9 cellular contexts compared by ENCODE assay signal in the genomic region with DNA sequence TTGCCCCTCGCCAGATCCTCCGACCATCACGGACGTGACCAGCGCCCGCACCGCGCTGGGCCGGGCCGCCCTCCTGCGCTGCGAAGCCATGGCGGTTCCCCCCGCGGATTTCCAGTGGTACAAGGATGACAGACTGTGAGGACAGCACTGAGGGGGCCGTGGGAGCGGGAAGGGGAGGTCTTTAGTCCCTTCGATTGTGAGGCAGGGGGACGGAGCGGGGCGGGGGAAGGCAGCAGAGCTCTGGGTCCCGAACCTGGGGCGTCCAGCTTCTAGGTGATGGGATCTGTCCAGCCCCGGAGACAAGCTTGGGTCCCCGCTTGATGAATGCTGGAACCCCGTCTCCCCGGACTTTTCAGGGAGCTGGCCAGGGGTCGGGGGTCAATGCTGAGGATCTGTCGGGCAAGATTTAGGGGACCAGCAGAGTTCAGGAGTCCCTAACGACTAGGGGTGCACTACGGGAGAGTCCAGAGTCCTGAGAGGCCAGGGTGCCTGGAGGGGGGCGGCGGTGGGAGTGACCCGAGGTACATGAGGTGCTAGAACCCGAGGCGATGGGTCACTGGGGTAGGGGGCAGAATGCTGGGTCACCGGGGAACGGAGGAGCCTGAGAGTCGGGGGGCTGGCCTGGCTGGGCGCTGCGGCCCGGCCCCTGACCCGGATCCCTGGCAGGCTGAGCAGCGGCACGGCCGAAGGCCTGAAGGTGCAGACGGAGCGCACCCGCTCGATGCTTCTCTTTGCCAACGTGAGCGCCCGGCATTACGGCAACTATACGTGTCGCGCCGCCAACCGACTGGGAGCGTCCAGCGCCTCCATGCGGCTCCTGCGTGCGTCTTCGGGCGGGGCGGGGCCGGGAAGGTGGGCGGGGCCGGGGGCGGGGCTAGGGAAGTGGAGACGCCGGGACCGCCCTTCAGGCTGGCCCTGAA. TPM values are rescaled to one million over a fixed set of nuclear protein-coding genes. Genes with fewer than 3 reads are reported as not detected.
DNase-seq lines count a peak whose midpoint lies in the region; ATAC-seq, FAIRE-seq and TF ChIP-seq lines count a peak whose summit lies in the region.
"Had no signal": no experiment of that assay in that cellular context is flagged by ENCODE, and none has a peak within 500 bp of the region (broad histone marks: within the 10 kb centered on the region; RNA-seq: fewer than 3 reads in every experiment).

No MANE protein-coding gene starts in this region.

- H3K36me3 ChIP-seq in transverse colon = no peaks in the 10 kb centered on the region

- TF ChIP-seq CTCF in transverse colon (IDR thresholded peaks at IDR 0.05) = no peak

- peaks cover 40% of the 10 kb centered on the region for H3K27me3 ChIP-seq in transverse colon

- H3K4me3 ChIP-seq in transverse colon = peak overlapping the region in 1 of 4 donors; percentile 36

- H3K4me3 Mint-ChIP-seq in central memory CD8-positive, alpha-beta T cell = peak overlapping the region; percentile 39
- H3K4me3 Mint-ChIP-seq in memory B cell = peak overlapping the region; percentile 46

- no peaks in the 10 kb centered on the region for H3K4me1 Mint-ChIP-seq in central memory CD8-positive, alpha-beta T cell
- peaks cover 6% of the 10 kb centered on the region for H3K4me1 Mint-ChIP-seq in memory B cell

- intact Hi-C loops in transverse colon (cut with DNase I; ENCODE audit: low total_unique reads) = no loop called here

- in situ Hi-C loops in transverse colon (cut with MboI; ENCODE audit: low pct_ligation_motif_present in 1 of 4, low pct_unique_long_range_greater_than_20kb in 1 of 4, low sequenced_read_pairs in 3 of 4) = loop anchor here in 1 of 4 donors (25.0 kb wide), 1 partner anchor 110 kb away; no protein-coding TSS in a partner anchor

- no peak for FAIRE-seq in GM19239 (lab: Jason Lieb, UNC)

- peaks cover 2% of the 10 kb centered on the region for H3K36me3 Mint-ChIP-seq in central memory CD8-positive, alpha-beta T cell (ENCODE audit: insufficient read depth)
- H3K36me3 Mint-ChIP-seq in memory B cell = peaks cover 12% of the 10 kb centered on the region

- no peaks in the 10 kb centered on the region for H3K9me3 ChIP-seq in transverse colon

- no peaks in the 10 kb centered on the region for H3K9me3 Mint-ChIP-seq in central memory CD8-positive, alpha-beta T cell
- no peaks in the 10 kb centered on the region for H3K9me3 Mint-ChIP-seq in memory B cell

- DNase-seq in GM19239 (ENCODE audit: insufficient read length, low spot score) (peak; percentile 53), T-helper 2 cell (peak in 4 of 5 experiments; percentile 24 to 90 (median 40)), memory B cell (ENCODE audit: low spot score in 2 of 2) (no peak), transverse colon (peak; percentile 43), GF-D8 (lab: John Stamatoyannopoulos, UW) (no peak), LoVo (ENCODE audit: low spot score) (no peak), putamen (ENCODE audit: low spot score) (no peak)
- peak in 1 of 2 donors; percentile 28 for DNase-seq in central memory CD8-positive, alpha-beta T cell (ENCODE audit: low spot score in 2 of 2)

- H3K4me1 ChIP-seq in transverse colon = peaks cover 0 to 13% (median 6%) of the 10 kb centered on the region in 4 donors

- ATAC-seq in central memory CD8-positive, alpha-beta T cell (replicated peaks; ENCODE audit: extremely low read depth, poor library complexity, severe bottlenecking) = peak; percentile 66
- ATAC-seq in memory B cell (ENCODE audit: low read depth) = peak; percentile 65

- H3K27me3 Mint-ChIP-seq in central memory CD8-positive, alpha-beta T cell = peaks cover 89% of the 10 kb centered on the region
- peaks cover 38% of the 10 kb centered on the region for H3K27me3 Mint-ChIP-seq in memory B cell

- WGBS in transverse colon (ENCODE audit: low coverage in 1 of 2), 2 donors = 20% methylated on average over 70 of the region's 74 CpGs; no CpG with 5 or more reads in 1 of the 2 donors

- H3K27ac ChIP-seq in transverse colon = no peak overlapping the region

- no peak overlapping the region for H3K27ac Mint-ChIP-seq in central memory CD8-positive, alpha-beta T cell (ENCODE audit: low read depth)
- H3K27ac Mint-ChIP-seq in memory B cell = peak overlapping the region; percentile 43

- no peak for TF ChIP-seq POLR2A in transverse colon (IDR thresholded peaks at IDR 0.05)

- no peak for TF ChIP-seq EP300 in transverse colon (IDR thresholded peaks at IDR 0.05; ENCODE audit: low read depth)

RNA-seq across cellular contexts. Expression of gene VSIG10L, which starts 14.6 kb away (rescaled TPM):
- total RNA-seq in transverse colon = 1 to 10 TPM in 3 of 4 donors, under 1 TPM in 1; 0.60 to 2.2 (median 1.8) TPM

RNA-seq across cellular contexts. Expression of gene IGLON5, which starts 15.9 kb away (rescaled TPM):
- under 1 TPM in 1 of 4 donors, not detected in 3; 0.27 TPM for total RNA-seq in transverse colon
- total RNA-seq: M059J had no signal

RNA-seq across cellular contexts. Expression of gene ETFB, which starts 38.9 kb away (rescaled TPM):
- total RNA-seq in transverse colon = 100 to 1,000 TPM in 2 of 4 donors, 10 to 100 TPM in 2; 56.9 to 147 (median 99.1) TPM

RNA-seq across cellular contexts. Expression of gene CLDND2, which starts 41.5 kb away (rescaled TPM):
- total RNA-seq in transverse colon = not detected
- total RNA-seq: M059J had no signal

RNA-seq across cellular contexts. Expression of gene NKG7, which starts 45.1 kb away (rescaled TPM):
- total RNA-seq in transverse colon = 1 to 10 TPM in 2 of 4 donors, not detected in 2; 1.6 to 3.0 TPM
- total RNA-seq: M059J had no signal

Comparison
In these comparisons a context has a peak if more than half of its experiments do, and no peak if none do; other contexts are left out.
1. DNase-seq: peak in GM19239 (single experiment), T-helper 2 cell (4 of 5) and transverse colon (single experiment); none in memory B cell (0 of 2), GF-D8 (single experiment), LoVo (single experiment) and putamen (single experiment).